ENCODE assay signal across 26 cellular contexts in the genomic region with DNA sequence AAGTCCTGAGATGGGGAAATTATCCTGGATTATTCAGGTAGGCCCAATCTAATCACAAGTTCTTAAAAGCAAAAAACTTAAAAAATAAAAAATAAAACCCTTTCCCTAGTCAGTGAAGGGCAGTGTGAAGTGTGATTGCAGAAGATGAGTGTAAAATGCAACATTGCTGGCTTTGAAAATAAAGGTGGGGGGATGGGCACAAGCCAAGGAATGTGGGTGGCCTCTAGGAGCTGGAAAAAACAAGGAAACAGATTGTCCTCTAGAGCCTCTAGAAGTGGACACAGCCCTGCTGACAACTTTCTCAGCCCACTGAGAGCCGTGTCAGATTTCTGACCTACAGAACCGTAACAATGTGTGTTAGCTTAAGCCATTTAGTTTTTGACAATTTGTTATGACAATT.
"Had no signal": no experiment of that assay in that cellular context is flagged by ENCODE, and none has a peak within 500 bp of the region (broad histone marks: within the 10 kb centered on the region; RNA-seq: fewer than 3 reads in every experiment).

No MANE protein-coding gene starts in this region.

- H3K4me1 ChIP-seq: ascending aorta, breast epithelium, colonic mucosa, esophagus squamous epithelium, gastroesophageal sphincter had no signal

- H3K27ac ChIP-seq: ascending aorta, breast epithelium, cardiac muscle cell, colonic mucosa, epithelial cell of prostate, esophagus squamous epithelium, gastroesophageal sphincter had no signal

- H3K9me3 Mint-ChIP-seq: activated B cell treated with CpG ODN at 0.5 μM for 24 hours; activated CD8-positive, alpha-beta T cell treated with anti-CD3 and anti-CD28 coated beads for 36 hours; activated naive CD4-positive, alpha-beta T cell treated with anti-CD3 and anti-CD28 coated beads for 36 hours; activated naive CD4-positive, alpha-beta T cell treated with anti-CD3 and anti-CD28 coated beads, Interleukin-2, amount 50 U/mL, for 72 hours; activated naive CD8-positive, alpha-beta T cell treated with anti-CD3 and anti-CD28 coated beads, Interleukin-2, amount 10 ng/mL, durations not matched to agents 7 days and 5 days; activated T-cell treated with anti-CD3 and anti-CD28 coated beads, Interleukin-2, amount 50 U/mL, for 4 hours; activated T-helper 2 cell treated with anti-CD3 and anti-CD28 coated beads, Interferon-gamma antibody, Interleukin-2, Interleukin-4, amounts not matched to agents 10 μg/mL and 5 μg/mL and 100 μg/mL, durations not matched to agents 14 hours and 24 hours and 36 hours; brain had no signal

- H3K27me3 ChIP-seq: ascending aorta, breast epithelium, cardiac muscle cell, colonic mucosa, esophagus squamous epithelium, gastroesophageal sphincter had no signal

- H3K4me1 Mint-ChIP-seq: activated B cell treated with CpG ODN at 0.5 μM for 24 hours; activated naive CD8-positive, alpha-beta T cell treated with anti-CD3 and anti-CD28 coated beads, Interleukin-2, amount 10 ng/mL, durations not matched to agents 7 days and 5 days had no signal

- ATAC-seq: activated CD4-positive, CD25-positive, alpha-beta regulatory T cell treated with anti-CD3 and anti-CD28 coated beads, Interleukin-2, amount 50 U/mL, for 24 hours; activated CD8-positive, alpha-beta T cell treated with anti-CD3 and anti-CD28 coated beads for 36 hours; activated naive CD4-positive, alpha-beta T cell treated with anti-CD3 and anti-CD28 coated beads, Interleukin-2, amount 50 U/mL, for 72 hours; activated T-cell treated with anti-CD3 and anti-CD28 coated beads, Interleukin-2, amount 50 U/mL, for 4 hours; gastroesophageal sphincter had no signal

- H3K36me3 Mint-ChIP-seq: activated naive CD4-positive, alpha-beta T cell treated with anti-CD3 and anti-CD28 coated beads, Interleukin-2, amount 50 U/mL, for 72 hours; activated naive CD8-positive, alpha-beta T cell treated with anti-CD3 and anti-CD28 coated beads, Interleukin-2, amount 10 ng/mL, durations not matched to agents 7 days and 5 days; brain had no signal

- H3K27ac Mint-ChIP-seq: activated B cell treated with CpG ODN at 0.5 μM for 24 hours; activated CD8-positive, alpha-beta T cell treated with anti-CD3 and anti-CD28 coated beads for 36 hours; activated naive CD4-positive, alpha-beta T cell treated with anti-CD3 and anti-CD28 coated beads for 36 hours; activated naive CD4-positive, alpha-beta T cell treated with anti-CD3 and anti-CD28 coated beads, Interleukin-2, amount 50 U/mL, for 72 hours; activated naive CD8-positive, alpha-beta T cell treated with anti-CD3 and anti-CD28 coated beads, Interleukin-2, amount 10 ng/mL, durations not matched to agents 7 days and 5 days; activated T-helper 2 cell treated with anti-CD3 and anti-CD28 coated beads, Interferon-gamma antibody, Interleukin-2, Interleukin-4, amounts not matched to agents 10 μg/mL and 5 μg/mL and 100 μg/mL, durations not matched to agents 14 hours and 24 hours and 36 hours had no signal

- H3K4me3 Mint-ChIP-seq: activated B cell treated with CpG ODN at 0.5 μM for 24 hours; activated CD8-positive, alpha-beta T cell treated with anti-CD3 and anti-CD28 coated beads for 36 hours; activated naive CD4-positive, alpha-beta T cell treated with anti-CD3 and anti-CD28 coated beads for 36 hours; activated naive CD8-positive, alpha-beta T cell treated with anti-CD3 and anti-CD28 coated beads, Interleukin-2, amount 10 ng/mL, durations not matched to agents 7 days and 5 days; activated T-cell treated with anti-CD3 and anti-CD28 coated beads, Interleukin-2, amount 50 U/mL, for 4 hours; brain had no signal

- H3K9me3 ChIP-seq: ascending aorta, breast epithelium, colonic mucosa, esophagus squamous epithelium, gastroesophageal sphincter had no signal

- DNase-seq: activated B cell treated with CpG ODN at 0.5 μM for 24 hours; activated CD4-positive, alpha-beta T cell treated with anti-CD3 and anti-CD28 coated beads for 48 hours; activated CD4-positive, alpha-beta T cell treated with anti-CD3 and anti-CD28 coated beads, Interleukin-2, amount 50 U/mL, for 1 hour; activated CD4-positive, alpha-beta T cell treated with anti-CD3 and anti-CD28 coated beads, Interleukin-2, amount 50 U/mL, for 48 hours; activated CD8-positive, alpha-beta memory T cell treated with anti-CD3 and anti-CD28 coated beads for 24 hours; activated CD8-positive, alpha-beta T cell treated with anti-CD3 and anti-CD28 coated beads for 36 hours; activated effector memory CD4-positive, alpha-beta T cell treated with anti-CD3 and anti-CD28 coated beads, Interleukin-2, amount 50 U/mL, for 16 hours; activated naive CD4-positive, alpha-beta T cell treated with anti-CD3 and anti-CD28 coated beads for 36 hours; activated naive CD8-positive, alpha-beta T cell treated with anti-CD3 and anti-CD28 coated beads, Interleukin-2, amount 10 ng/mL, durations not matched to agents 7 days and 5 days; activated T-cell treated with anti-CD3 and anti-CD28 coated beads, Interleukin-2, amount 50 U/mL, for 4 hours; central memory CD4-positive, alpha-beta T cell; cerebellar nuclear complex; colonic mucosa; effector CD8-positive, alpha-beta T cell; esophagus squamous epithelium; foreskin melanocyte; T-helper 2 cell had no signal

- H3K36me3 ChIP-seq: ascending aorta, breast epithelium, cardiac muscle cell, colonic mucosa, esophagus squamous epithelium, gastroesophageal sphincter had no signal

- H3K4me3 ChIP-seq: ascending aorta, breast epithelium, cardiac muscle cell, colonic mucosa, esophagus squamous epithelium, gastroesophageal sphincter had no signal
